In the genomic region with DNA sequence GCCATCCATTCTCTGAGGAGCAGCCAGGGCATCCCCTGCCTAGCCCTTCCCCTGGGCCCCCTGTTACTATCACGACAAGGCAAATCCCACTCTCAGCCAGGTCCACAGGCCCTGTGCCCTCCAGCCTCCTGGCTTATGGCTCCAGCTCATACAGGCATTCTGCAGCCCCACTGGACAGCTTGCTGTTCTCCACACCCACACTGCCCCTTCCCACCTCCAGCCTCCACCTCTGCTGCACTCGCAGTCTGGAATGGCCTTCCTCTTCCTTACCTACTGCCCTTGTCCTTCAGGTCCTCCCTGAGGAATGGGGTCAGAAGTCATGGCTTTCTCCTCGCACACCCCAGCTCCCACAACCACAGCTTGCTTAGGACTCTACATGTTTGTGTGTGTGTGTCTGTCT, we compare ENCODE assay signal across 14 cellular contexts. TPM values are rescaled to one million over a fixed set of nuclear protein-coding genes. Genes with fewer than 3 reads are reported as not detected.
"Had no signal": no experiment of that assay in that cellular context is flagged by ENCODE, and none has a peak within 500 bp of the region (broad histone marks: within the 10 kb centered on the region; RNA-seq: fewer than 3 reads in every experiment).

No MANE protein-coding gene starts in this region.

- H3K27me3 ChIP-seq: SJCRH30 had no signal

- H3K4me1 ChIP-seq: SJCRH30 had no signal

- H3K4me3 ChIP-seq: SJCRH30 had no signal

- H3K27ac ChIP-seq: SJCRH30 had no signal

- ATAC-seq: HepG2 had no signal

- DNase-seq: IMR-90, KG1, MM.1S, NCI-H1092 treated with DMSO at 0.1 percent for 48 hours, NCI-H187, NCI-H2081 treated with DMSO at 0.1 percent for 48 hours, NCI-H446, NCI-H510A, NCI-H524 treated with DMSO at 0.1 percent for 48 hours, NCI-H774 had no signal

- H3K9me3 ChIP-seq: SJCRH30 had no signal

- FAIRE-seq: HepG2, RCC 7860 had no signal

- H3K36me3 ChIP-seq: SJCRH30 had no signal

RNA-seq across cellular contexts. Expression of gene CCDC33, which starts 40.4 kb away (rescaled TPM):
- total RNA-seq: HepG2, HT1080, IMR-90 had no signal
- polyA plus RNA-seq: IMR-90 had no signal
